28 cellular contexts compared by ENCODE assay signal in genomic region chr14:24915403-24915921, GRCh38.
"Had no signal": no experiment of that assay in that cellular context is flagged by ENCODE, and none has a peak within 500 bp of the region (broad histone marks: within the 10 kb centered on the region; RNA-seq: fewer than 3 reads in every experiment).

No MANE protein-coding gene starts in this region.

- H3K9ac ChIP-seq: neural progenitor cell, parathyroid adenoma had no signal

- H2AFZ ChIP-seq: neural progenitor cell, parathyroid adenoma had no signal

- H3K4me2 ChIP-seq: neural progenitor cell had no signal

- H3K9me3 ChIP-seq: ovary, psoas muscle, stomach, thoracic aorta, thyroid gland, tibial nerve, upper lobe of left lung, vagina had no signal

- H3K4me1 ChIP-seq: neural progenitor cell, parathyroid adenoma, psoas muscle had no signal

- H3K36me3 ChIP-seq: neural progenitor cell, ovary, stomach, thoracic aorta, thyroid gland, tibial nerve, upper lobe of left lung, vagina had no signal

- FAIRE-seq: urothelium cell line had no signal

- H3K27me3 ChIP-seq: neural progenitor cell, ovary, stomach, thyroid gland, tibial nerve, upper lobe of left lung, vagina had no signal

- DNase-seq: naive B cell; naive thymus-derived CD8-positive, alpha-beta T cell; nephron progenitor cell; occipital lobe; ovary; posterior cingulate gyrus; psoas muscle; right cardiac atrium; stimulated activated CD4-positive, alpha-beta T cell treated with anti-CD3 and anti-CD28 coated beads, Interleukin-15, amount 100 ng/mL, for 24 hours; stimulated activated CD4-positive, alpha-beta T cell treated with anti-CD3 and anti-CD28 coated beads, Interleukin-2, amount 100 ng/mL, for 24 hours; stimulated activated CD4-positive, alpha-beta T cell treated with anti-CD3 and anti-CD28 coated beads, Interleukin-2, amount 100 ng/mL, for 48 hours; stimulated activated CD4-positive, alpha-beta T cell treated with anti-CD3 and anti-CD28 coated beads, Interleukin-4, amount 100 ng/mL, for 24 hours; stimulated activated naive B cell treated with anti-CD40 and anti-IgM and Interleukin-4, amounts not matched to agents 10 μg/mL and 1 μg/mL and 100 μg/mL, for 72 hours; stimulated activated naive CD4-positive, alpha-beta T cell treated with Interleukin-2 at 50 U/mL for 16 hours; stomach; thyroid gland; trophoblast cell; upper lobe of left lung had no signal

- H3K4me3 ChIP-seq: neural progenitor cell, ovary, psoas muscle, skin epidermis, stomach, thoracic aorta, thyroid gland, tibial nerve, upper lobe of left lung, vagina had no signal

- H3K27ac ChIP-seq: neural progenitor cell, ovary, parathyroid adenoma, psoas muscle, skin epidermis, stomach, thoracic aorta, thyroid gland, tibial nerve, upper lobe of left lung, vagina had no signal

- ATAC-seq: naive thymus-derived CD8-positive, alpha-beta T cell; natural killer cell treated with Interleukin-12 subunit alpha and Interleukin-12 subunit beta and Interleukin-15 and Interleukin-18, amount 100 ng/mL, for 72 hours; psoas muscle; right cardiac atrium; sciatic nerve; stimulated activated effector memory CD8-positive, alpha-beta T cell treated with anti-CD3 and anti-CD28 coated beads, Interleukin-12 subunit alpha, Interleukin-12 subunit beta, amount 100 ng/mL, for 72 hours; stimulated activated naive B cell treated with anti-CD40 and anti-IgM and Interleukin-4, amounts not matched to agents 10 μg/mL and 1 μg/mL and 100 μg/mL, for 72 hours had no signal

- H3K79me2 ChIP-seq: parathyroid adenoma had no signal
